ENCODE assay signal across 1 cellular context in genomic region chr3:78344918-78345317, GRCh38.
TF ChIP-seq lines count a peak whose summit lies in the region.

No MANE protein-coding gene starts in this region.

TF ChIP-seq in A549, 52 proteins besides CTCF, POLR2A, EP300 and RAD21 (continued from another document):
- TF ChIP-seq KDM5A (IDR thresholded peaks at IDR 0.05): no peak
TF ChIP-seq in A549: peak in this region for 0.
